Comparison of ENCODE assay signal across 17 cellular contexts in the genomic region with DNA sequence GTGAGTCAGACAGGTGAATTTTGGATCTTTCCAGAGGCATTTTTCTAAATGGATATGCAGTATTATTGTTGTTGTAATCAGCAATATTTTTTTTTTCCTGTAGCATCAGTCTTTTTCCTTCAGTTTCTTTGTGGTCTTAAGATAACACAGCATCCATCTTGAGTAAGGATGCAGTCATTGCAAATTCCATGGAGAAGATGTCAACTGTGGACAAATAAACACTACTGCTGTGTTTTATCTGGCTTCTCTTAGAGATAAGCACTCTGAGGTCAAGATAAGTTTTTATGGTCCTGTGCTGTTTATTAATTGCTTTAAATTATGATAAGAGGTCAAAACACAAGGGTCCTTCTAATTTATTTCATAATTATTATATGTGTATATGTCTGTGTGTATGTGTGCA.
DNase-seq lines count a peak whose midpoint lies in the region; ATAC-seq and TF ChIP-seq lines count a peak whose summit lies in the region.
"Had no signal": no experiment of that assay in that cellular context is flagged by ENCODE, and none has a peak within 500 bp of the region (broad histone marks: within the 10 kb centered on the region; RNA-seq: fewer than 3 reads in every experiment).

No MANE protein-coding gene starts in this region.

- no peak overlapping the region for H3K23ac ChIP-seq in mesenchymal stem cell (ENCODE audit: low read length in 2 of 2)

- no peak overlapping the region for H3K4me2 ChIP-seq in mesenchymal stem cell (ENCODE audit: low read length, poor library complexity, severe bottlenecking)

- no peak overlapping the region for H3K14ac ChIP-seq in mesenchymal stem cell (ENCODE audit: low read length in 2 of 2)

- H3K27me3 ChIP-seq in mesenchymal stem cell (ENCODE audit: control insufficient read depth in 1 of 2, insufficient read depth in 1 of 2, low read length in 2 of 2) = no peaks in the 10 kb centered on the region

- ATAC-seq in GM18511 (IDR thresholded peaks at IDR 0.05; ENCODE audit: unreplicated experiment) = no peak
- no peak for ATAC-seq in GM18502 (IDR thresholded peaks at IDR 0.05; ENCODE audit: poor library complexity, unreplicated experiment)
- ATAC-seq: HCT116 had no signal

- no peak overlapping the region for H4K91ac ChIP-seq in mesenchymal stem cell (ENCODE audit: low read length)

- DNase-seq in Daoy (ENCODE audit: low read depth) = peak; percentile 12
- DNase-seq in NCI-H226 = peak; percentile 76
- DNase-seq in astrocyte of the hippocampus (ENCODE audit: low read depth, low spot score) = peak; percentile 1
- peak; percentile 19 for DNase-seq in mesenchymal stem cell
- no peak for DNase-seq in SW 1271 (lab: John Stamatoyannopoulos, UW)
- no peak for DNase-seq in GM10248 (ENCODE audit: extremely low spot score)
- DNase-seq: C1 segment of cervical spinal cord; CD4-positive, alpha-beta T cell; DMS79; EL; GDM1; GM23248; IMR-90 had no signal

- no peak overlapping the region for H3K4me3 ChIP-seq in mesenchymal stem cell (ENCODE audit: insufficient read depth in 1 of 2, low read depth in 1 of 2, low read length in 2 of 2)
- H3K4me3 ChIP-seq: GM23248 had no signal

- no peak overlapping the region for H3K27ac ChIP-seq in mesenchymal stem cell (ENCODE audit: low read length, poor library complexity, severe bottlenecking)
- H3K27ac ChIP-seq: GM23248, HL-60 had no signal

- no peak for TF ChIP-seq CTCF in GM10248 (IDR thresholded peaks at IDR 0.05; ENCODE audit: control extremely low read depth, extremely low read depth, low read depth, missing control alignments)

- H2AFZ ChIP-seq in mesenchymal stem cell (ENCODE audit: low read depth, low read length) = no peak overlapping the region
- H2AFZ ChIP-seq: GM23248 had no signal

- no peak overlapping the region for H3K9ac ChIP-seq in mesenchymal stem cell (ENCODE audit: low read length)
- H3K9ac ChIP-seq: GM23248 had no signal

- POLR2A ChIA-PET in GM10248 (lab: Yijun Ruan, JAX) = no interaction called here

- H3K9me3 ChIP-seq in mesenchymal stem cell (ENCODE audit: control insufficient read depth, low read length) = no peaks in the 10 kb centered on the region

- H2BK120ac ChIP-seq in mesenchymal stem cell (ENCODE audit: low read depth, low read length) = no peak overlapping the region

- H2AK5ac ChIP-seq in mesenchymal stem cell (ENCODE audit: low read length, severe bottlenecking) = no peak overlapping the region

- H3K4me1 ChIP-seq in mesenchymal stem cell (ENCODE audit: control insufficient read depth, insufficient read depth, low read depth, low read length) = no peaks in the 10 kb centered on the region

- no peak overlapping the region for H2BK12ac ChIP-seq in mesenchymal stem cell (ENCODE audit: low read length in 2 of 2)

- no peak overlapping the region for H3K4ac ChIP-seq in mesenchymal stem cell (ENCODE audit: low read depth in 1 of 2, low read length in 2 of 2)

- H4K8ac ChIP-seq in mesenchymal stem cell (ENCODE audit: low read length) = no peak overlapping the region

- H3K36me3 ChIP-seq in mesenchymal stem cell (ENCODE audit: control insufficient read depth in 1 of 2, insufficient read depth in 2 of 2, low read depth in 1 of 2, low read length in 2 of 2) = no peaks in the 10 kb centered on the region

- H2BK5ac ChIP-seq in mesenchymal stem cell (ENCODE audit: low read depth, low read length, poor library complexity, severe bottlenecking) = no peak overlapping the region

- CTCF ChIA-PET in GM10248 (lab: Yijun Ruan, JAX) = no interaction called here

- no peaks in the 10 kb centered on the region for H3K79me1 ChIP-seq in mesenchymal stem cell (replicated peaks; ENCODE audit: low read length, poor library complexity, severe bottlenecking)

- no peak overlapping the region for H2BK15ac ChIP-seq in mesenchymal stem cell (ENCODE audit: low read depth, poor library complexity, severe bottlenecking)

- no peak overlapping the region for H3K18ac ChIP-seq in mesenchymal stem cell (ENCODE audit: low read depth in 1 of 2, low read length in 2 of 2)

Comparison
In these comparisons a context has a peak if more than half of its experiments do, and no peak if none do; other contexts are left out.
1. DNase-seq: peak in Daoy (single experiment), NCI-H226 (single experiment), astrocyte of the hippocampus (single experiment) and mesenchymal stem cell (single experiment); none in SW 1271 (0 of 2) and GM10248 (single experiment).